ENCODE assay signal across 8 cellular contexts in the genomic region with DNA sequence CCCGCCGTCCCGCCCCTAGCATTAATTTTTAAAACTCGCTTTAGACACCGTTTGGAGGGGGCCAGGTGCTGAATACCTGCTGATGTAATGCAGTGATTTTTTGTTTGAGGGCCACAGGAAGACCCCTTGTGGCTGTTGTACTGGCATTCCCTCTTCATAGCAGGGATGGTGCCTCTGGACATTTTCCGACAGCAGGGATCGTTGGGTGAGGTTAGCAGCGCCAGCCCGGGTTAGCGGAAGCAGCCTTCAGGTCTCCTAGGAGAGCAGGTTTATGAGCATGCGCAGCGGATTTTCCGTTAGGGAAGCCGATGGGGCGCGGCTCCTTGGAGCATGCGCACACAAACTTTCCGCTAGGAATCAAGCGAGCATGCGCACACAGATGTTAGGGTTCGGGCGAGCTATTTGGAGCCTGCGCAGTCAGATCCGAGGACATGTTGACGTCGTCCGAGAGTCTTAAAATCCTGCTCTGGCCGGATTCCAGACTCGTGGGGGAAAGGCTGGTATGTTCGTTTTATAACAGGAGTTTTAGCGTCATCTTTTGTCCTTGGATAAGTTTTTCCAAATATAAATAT. TPM values are rescaled to one million over a fixed set of nuclear protein-coding genes. Genes with fewer than 3 reads are reported as not detected.
DNase-seq lines count a peak whose midpoint lies in the region; ATAC-seq and TF ChIP-seq lines count a peak whose summit lies in the region.

No MANE protein-coding gene starts in this region.

- peak overlapping the region; percentile 64 for H3K4me3 ChIP-seq in AG04450 (ENCODE audit: low read depth, low read length)

- peak overlapping the region; percentile 40 for H3K27ac ChIP-seq in AG04450 (ENCODE audit: low read depth, low read length)

- CTCF ChIA-PET in AG04450 (lab: Charles Lee): interaction anchor here (1.2 to 1.3 kb wide), 2 partner anchors 11 to 35 kb away, joined by 3 to 4 read pairs; no protein-coding TSS in a partner anchor

- no peaks in the 10 kb centered on the region; the same call in 1 of the 2 replicates for H3K9me3 ChIP-seq in AG04450 (ENCODE audit: control insufficient read depth, insufficient read depth, low read length)

- peak; percentile 96 for DNase-seq in AG04450 (ENCODE audit: low read depth, low spot score)
- peak; percentile 92 for DNase-seq in NOMO-1 treated with DMSO at 0.1 percent for 48 hours (lab: John Stamatoyannopoulos, UW; ENCODE audit: unreplicated experiment)
- DNase-seq in activated T-cell treated with anti-CD3 and anti-CD28 coated beads for 24 hours (ENCODE audit: low read depth): peak; percentile 93
- DNase-seq in epidermal melanocyte (ENCODE audit: insufficient read length, low spot score): peak; percentile 98
- peak; percentile 92 to 97 for DNase-seq in mesothelial cell of epicardium (ENCODE audit: low spot score in 2 of 2, unreplicated experiment in 2 of 2)
- peak; percentile 81 for DNase-seq in stimulated activated CD8-positive, alpha-beta memory T cell treated with anti-CD3 and anti-CD28 coated beads, Interleukin-15, amount 100 ng/mL, for 24 hours (ENCODE audit: low read depth)

- no peaks in the 10 kb centered on the region for H3K9me3 Mint-ChIP-seq in mesothelial cell of epicardium

- no peaks in the 10 kb centered on the region for H3K27me3 Mint-ChIP-seq in mesothelial cell of epicardium (ENCODE audit: low read depth)

- peaks cover 16% of the 10 kb centered on the region for H3K36me3 Mint-ChIP-seq in mesothelial cell of epicardium

- ATAC-seq in GM19023 (IDR thresholded peaks at IDR 0.05; ENCODE audit: unreplicated experiment) (peak; percentile 91), HG03280 (IDR thresholded peaks at IDR 0.05; ENCODE audit: unreplicated experiment) (peak; percentile 95)

- H3K4me1 Mint-ChIP-seq in mesothelial cell of epicardium: peaks cover 5% of the 10 kb centered on the region

- H3K4me3 Mint-ChIP-seq in mesothelial cell of epicardium: peak overlapping the region; percentile 80

- peak overlapping the region; percentile 91 for H3K27ac Mint-ChIP-seq in mesothelial cell of epicardium

- H3K27me3 ChIP-seq in AG04450 (ENCODE audit: control insufficient read depth, insufficient read depth, low read length): no peaks in the 10 kb centered on the region

- POLR2A ChIA-PET in AG04450 (lab: Yijun Ruan, JAX): interaction anchor here (0.6 to 1.2 kb wide), 6 partner anchors 29 to 168 kb away, joined by 3 to 4 read pairs (median 3); no protein-coding TSS in a partner anchor

- TF ChIP-seq CTCF in AG04450 (IDR thresholded peaks at IDR 0.05; ENCODE audit: low read depth, low read length) (no peak), mesothelial cell of epicardium (IDR thresholded peaks at IDR 0.05; ENCODE audit: unreplicated experiment) (no peak)

RNA-seq across cellular contexts. Expression of a gene that starts 17.2 kb away (rescaled TPM):
- 15.3 and 21.7 TPM in 2 replicates for polyA plus RNA-seq in AG04450 (2011; rRNA removed)
- polyA minus RNA-seq in AG04450 (2011; rRNA and poly(A)+ RNA removed): 4.6 and 4.9 TPM in 2 replicates
- 6.0 to 6.6 TPM (median 6.0 TPM) in 3 replicates for total RNA-seq in mesothelial cell of epicardium

Comparison
In these comparisons a context has a peak if more than half of its experiments do, and no peak if none do; other contexts are left out.
1. Peak in every context shown above with its lines: DNase-seq, ATAC-seq, H3K4me3 ChIP-seq and H3K27ac ChIP-seq.